In genomic region chr1:202145325-202146140, GRCh38 we compare ENCODE assay signal across 8 cellular contexts. TPM values are rescaled to one million over a fixed set of nuclear protein-coding genes. Genes with fewer than 3 reads are reported as not detected.
DNase-seq lines count a peak whose midpoint lies in the region; ATAC-seq and TF ChIP-seq lines count a peak whose summit lies in the region.

No MANE protein-coding gene starts in this region.

- ATAC-seq in GM23338 (peak; percentile 7; the same call in 2 of the 3 replicates), HG03439 (IDR thresholded peaks at IDR 0.05; ENCODE audit: unreplicated experiment) (no peak), GM18870 (IDR thresholded peaks at IDR 0.05; ENCODE audit: unreplicated experiment) (no peak)

- H3K79me2 ChIP-seq in GM23338 (replicated peaks; ENCODE audit: insufficient read depth): peaks cover 33% of the 10 kb centered on the region

- H3K27me3 Mint-ChIP-seq in GM23338 (ENCODE audit: insufficient read depth, low read depth, poor library complexity) (peaks cover 9% of the 10 kb centered on the region), neural crest cell (ENCODE audit: low read depth) (peaks cover 6% of the 10 kb centered on the region)

- no peak overlapping the region for H3K27ac Mint-ChIP-seq in GM23338
- H3K27ac Mint-ChIP-seq in neural crest cell (ENCODE audit: unreplicated experiment): no peak overlapping the region

- DNase-seq in GM23338 (ENCODE audit: low spot score): no peak
- DNase-seq in RWPE1 (ENCODE audit: low spot score): peak; percentile 51
- DNase-seq in coronary artery (ENCODE audit: low spot score): no peak
- DNase-seq in neural crest cell (ENCODE audit: low read depth, low spot score): no peak
- no peak for DNase-seq in HK-2 (ENCODE audit: unreplicated experiment)
- no peak for DNase-seq in glomerular visceral epithelial cell (ENCODE audit: extremely low spot score)

- no peaks in the 10 kb centered on the region for H3K9me2 ChIP-seq in GM23338 (ENCODE audit: insufficient read depth)

- H3K36me3 ChIP-seq in GM23338 (ENCODE audit: insufficient read depth): no peaks in the 10 kb centered on the region

- H3K4me2 ChIP-seq in GM23338: peak overlapping the region; percentile 98

- TF ChIP-seq CTCF in GM23338 (conservative IDR thresholded peaks at IDR 0.05; ENCODE audit: low read depth in 2 of 2) (no peak), RWPE1 (conservative IDR thresholded peaks at IDR 0.05; ENCODE audit: low read depth) (no peak), coronary artery (IDR thresholded peaks at IDR 0.05) (no peak), neural crest cell (conservative IDR thresholded peaks at IDR 0.05) (no peak)

- H3K36me3 Mint-ChIP-seq in GM23338 (ENCODE audit: low read depth) (no peaks in the 10 kb centered on the region), neural crest cell (ENCODE audit: low read depth) (no peaks in the 10 kb centered on the region)

- peak overlapping the region; percentile 93 for H3K4me3 ChIP-seq in GM23338
- H3K4me3 ChIP-seq in coronary artery: peak overlapping the region; percentile 98

- H3K4me1 ChIP-seq in GM23338 (ENCODE audit: insufficient read depth): peaks cover 15% of the 10 kb centered on the region

- H3K4me3 Mint-ChIP-seq in GM23338 (peak overlapping the region; percentile 92), neural crest cell (peak overlapping the region; percentile 93)

- H3K27me3 ChIP-seq in GM23338 (ENCODE audit: insufficient read depth): 0 out of 2 replicates have a peak, but pooled peaks cover 7% of the 10 kb centered on the region

- no peaks in the 10 kb centered on the region; the same call in 1 of the 2 replicates for H4K20me1 ChIP-seq in GM23338 (replicated peaks; ENCODE audit: insufficient read depth)

- H3K27ac ChIP-seq in GM23338 (ENCODE audit: low read depth) (no peak overlapping the region), RWPE1 (peak overlapping the region; percentile 81), coronary artery (peak overlapping the region; percentile 92 to 96)

- peak overlapping the region; percentile 97 for H2AFZ ChIP-seq in GM23338

- POLR2A ChIA-PET in RWPE1 (lab: Yijun Ruan, JAX; ENCODE audit: low non-redundant PET): no interaction called here

- H3K9me3 Mint-ChIP-seq in GM23338: no peaks in the 10 kb centered on the region
- no peaks in the 10 kb centered on the region for H3K9me3 Mint-ChIP-seq in neural crest cell

- 0 out of 2 replicates have a peak, but pooled peaks cover 5% of the 10 kb centered on the region for H3F3A ChIP-seq in GM23338 (replicated peaks; ENCODE audit: low read depth)

- CTCF ChIA-PET in RWPE1 (lab: Yijun Ruan, JAX): interaction anchor here (0.5 to 1.9 kb wide), 3 partner anchors 10 to 672 kb away, joined by 3 to 7 read pairs (median 4); no protein-coding TSS in a partner anchor

- H3K4me1 Mint-ChIP-seq in GM23338 (peaks cover 11% of the 10 kb centered on the region), neural crest cell (peaks cover 25% of the 10 kb centered on the region)

TF ChIP-seq in GM23338, 12 proteins besides CTCF, POLR2A, EP300 and RAD21 (continues in another document):
- TF ChIP-seq JUNB (IDR thresholded peaks at IDR 0.05; ENCODE audit: unreplicated experiment): no peak
- no peak for TF ChIP-seq CREB1 (CRISPR knock-in tag; IDR thresholded peaks at IDR 0.05; ENCODE audit: low read depth)
- TF ChIP-seq NANOG (IDR thresholded peaks at IDR 0.05; ENCODE audit: borderline replicate concordance): no peak
- no peak for TF ChIP-seq STAT1 (IDR thresholded peaks at IDR 0.05; ENCODE audit: unreplicated experiment)
- TF ChIP-seq EZH2 (IDR thresholded peaks at IDR 0.05; ENCODE audit: low read depth, unreplicated experiment): no peak
- TF ChIP-seq ZNF331 (CRISPR knock-in tag; IDR thresholded peaks at IDR 0.05; ENCODE audit: low read depth): no peak
- no peak for TF ChIP-seq REST (IDR thresholded peaks at IDR 0.05; ENCODE audit: unreplicated experiment)

RNA-seq across cellular contexts. Expression of gene ARL8A, which starts 1.0 kb away (rescaled TPM):
- 29.7 and 30.3 TPM in 2 replicates for total RNA-seq in GM23338 (2014; rRNA removed; shearing (Covaris generic))
- polyA plus RNA-seq in GM23338 (2016; fragmentation: Nextera tagmentation; extraction: Ambion mirVana): 28.5 and 32.7 TPM in 2 replicates
- 50.9 and 57.3 TPM in 2 replicates for total RNA-seq in neural crest cell

RNA-seq across cellular contexts. Expression of gene PTPN7, which starts 14.9 kb away (rescaled TPM):
- total RNA-seq in GM23338 (2014; rRNA removed; shearing (Covaris generic)): 0.12 TPM in 1 of 2 replicates, not detected in the other
- 0.33 TPM in 1 of 2 replicates, not detected in the other for polyA plus RNA-seq in GM23338 (2016; fragmentation: Nextera tagmentation; extraction: Ambion mirVana)
- total RNA-seq in neural crest cell: not detected in 2 replicates

RNA-seq across cellular contexts. Expression of gene GPR37L1, which starts 22.8 kb away (rescaled TPM):
- 0.21 TPM in 1 of 2 replicates, not detected in the other for total RNA-seq in GM23338 (2014; rRNA removed; shearing (Covaris generic))
- polyA plus RNA-seq in GM23338 (2016; fragmentation: Nextera tagmentation; extraction: Ambion mirVana): 0.08 and 0.19 TPM in 2 replicates
- 0.05 TPM in 1 of 2 replicates, not detected in the other for total RNA-seq in neural crest cell

RNA-seq across cellular contexts. Expression of gene LGR6, which starts 48.1 kb away (rescaled TPM):
- 0.58 and 0.66 TPM in 2 replicates for total RNA-seq in GM23338 (2014; rRNA removed; shearing (Covaris generic))
- 0.89 and 0.96 TPM in 2 replicates for polyA plus RNA-seq in GM23338 (2016; fragmentation: Nextera tagmentation; extraction: Ambion mirVana)
- 0.16 and 0.91 TPM in 2 replicates for total RNA-seq in neural crest cell
